1 cellular context compared by ENCODE assay signal in the genomic region with DNA sequence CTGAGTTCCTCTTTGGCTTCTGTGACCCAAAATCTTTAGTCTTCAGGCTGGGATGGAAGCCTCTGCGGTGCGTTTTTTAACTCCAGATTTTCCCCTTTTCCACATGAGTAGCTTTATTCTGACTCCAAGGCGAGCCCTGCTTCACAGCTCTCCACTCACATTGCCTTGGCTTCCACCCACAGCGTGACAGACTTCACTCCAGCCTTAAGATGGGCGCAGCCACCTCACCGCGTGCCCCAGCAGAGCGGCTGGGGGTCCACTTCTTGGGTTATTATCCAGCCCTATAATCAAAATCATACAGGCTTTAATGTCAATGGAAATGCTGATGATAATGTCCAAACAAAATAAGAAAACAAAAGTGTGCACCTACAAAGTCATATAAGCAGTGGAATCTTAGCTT.
TF ChIP-seq lines count a peak whose summit lies in the region.

No MANE protein-coding gene starts in this region.

TF ChIP-seq in liver, 16 proteins besides CTCF, POLR2A, EP300 and RAD21 (continued from another document):
- no peak for TF ChIP-seq NR2F2 (IDR thresholded peaks at IDR 0.05)
